In the genomic region with DNA sequence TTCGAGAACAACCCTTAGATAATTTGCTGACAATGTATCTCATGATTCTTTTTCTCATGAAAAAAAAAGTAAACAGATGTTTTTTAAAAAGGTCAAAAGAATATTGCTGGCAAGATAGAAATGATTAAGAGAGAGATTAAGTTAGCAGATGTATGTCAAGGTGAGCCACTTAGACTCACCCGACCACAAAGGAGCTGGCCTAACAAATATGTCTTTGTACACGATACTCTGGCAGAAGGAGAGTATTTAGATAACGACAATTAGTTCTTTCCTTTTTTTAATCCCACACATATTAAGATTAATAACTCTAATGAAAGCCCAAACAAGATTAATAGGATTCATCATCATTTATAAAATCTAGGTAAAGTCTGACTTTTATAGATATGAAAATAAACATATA, we compare ENCODE assay signal across 16 cellular contexts.
A peak's percentile ranks its signal among the peaks of the same experiment; 100 is the strongest.
DNase-seq lines count a peak whose midpoint lies in the region; ATAC-seq, FAIRE-seq and TF ChIP-seq lines count a peak whose summit lies in the region.
"Had no signal": no experiment of that assay in that cellular context is flagged by ENCODE, and none has a peak within 500 bp of the region (broad histone marks: within the 10 kb centered on the region; RNA-seq: fewer than 3 reads in every experiment).

No MANE protein-coding gene starts in this region.

- dilution Hi-C loops in mammary epithelial cell (cut with HindIII; ENCODE audit: low sequenced_read_pairs): no loop called here

- no peak overlapping the region for H3K4me2 ChIP-seq in mammary epithelial cell (ENCODE audit: insufficient read depth, low read depth, low read length)
- H3K4me2 ChIP-seq: BLaER1 had no signal

- DNase-seq in mammary epithelial cell (peak; percentile 4), breast epithelium (ENCODE audit: low spot score in 2 of 2) (no peak), NCI-H82 treated with DMSO at 0.1 percent for 48 hours (lab: John Stamatoyannopoulos, UW; ENCODE audit: unreplicated experiment) (peak; percentile 33), hepatic stellate cell (ENCODE audit: low spot score) (no peak), GOT3 (lab: John Stamatoyannopoulos, UW) (no peak)
- DNase-seq: 8988T; CD4-positive, alpha-beta memory T cell; DMS79 treated with DMSO at 0.1 percent for 48 hours; GF-D8; H9 had no signal

- no peak overlapping the region for H2AFZ ChIP-seq in mammary epithelial cell (ENCODE audit: low read depth, low read length)

- intact Hi-C loops in mammary epithelial cell (cut with micrococcal nuclease): no loop called here
- intact Hi-C loops in breast epithelium (cut with DNase I; ENCODE audit: low total_unique reads): no loop called here

- H3K9me3 ChIP-seq in mammary epithelial cell (replicated peaks; ENCODE audit: insufficient read depth, low read length) (no peaks in the 10 kb centered on the region), breast epithelium (no peaks in the 10 kb centered on the region)
- H3K9me3 ChIP-seq: BLaER1 had no signal

- H3K27ac ChIP-seq in mammary epithelial cell (ENCODE audit: insufficient read depth, low read depth, low read length): no peak overlapping the region
- H3K27ac ChIP-seq in breast epithelium: no peak overlapping the region
- H3K27ac ChIP-seq: BLaER1, HL-60 had no signal

- no peak overlapping the region for H3K9ac ChIP-seq in mammary epithelial cell (ENCODE audit: insufficient read depth, low read length)
- H3K9ac ChIP-seq: BLaER1 had no signal

- ATAC-seq in HG02870 (IDR thresholded peaks at IDR 0.05; ENCODE audit: unreplicated experiment) (no peak), HG02759 (IDR thresholded peaks at IDR 0.05; ENCODE audit: unreplicated experiment) (no peak)

- no peak overlapping the region for H3K4me3 ChIP-seq in mammary epithelial cell (replicated peaks in 1 of 3; ENCODE audit: insufficient read depth in 1 of 3, low read depth in 2 of 3, low read length in 3 of 3)
- H3K4me3 ChIP-seq in breast epithelium: no peak overlapping the region
- H3K4me3 ChIP-seq: BLaER1 had no signal

- TF ChIP-seq POLR2A in breast epithelium (IDR thresholded peaks at IDR 0.05): no peak

- no peaks in the 10 kb centered on the region for H3K36me3 ChIP-seq in mammary epithelial cell (ENCODE audit: insufficient read depth, low read length)
- H3K36me3 ChIP-seq in breast epithelium: no peaks in the 10 kb centered on the region

- H3K79me2 ChIP-seq in mammary epithelial cell (ENCODE audit: insufficient read depth, low read length): no peaks in the 10 kb centered on the region

- no peaks in the 10 kb centered on the region for H4K20me1 ChIP-seq in mammary epithelial cell (ENCODE audit: insufficient read depth, low read length)
- H4K20me1 ChIP-seq: BLaER1 had no signal

- in situ Hi-C loops in mammary epithelial cell (cut with MboI; ENCODE audit: low sequenced_read_pairs in 2 of 2): no loop called here

- H3K4me1 ChIP-seq in mammary epithelial cell (ENCODE audit: insufficient read depth, low read length) (no peaks in the 10 kb centered on the region), breast epithelium (no peaks in the 10 kb centered on the region)
- H3K4me1 ChIP-seq: BLaER1 had no signal

- FAIRE-seq in islet of Langerhans (lab: Jason Lieb, UNC): peak; percentile 9
- FAIRE-seq: H1 had no signal

- H3K27me3 ChIP-seq in mammary epithelial cell (ENCODE audit: insufficient read depth, low read length) (no peaks in the 10 kb centered on the region), breast epithelium (no peaks in the 10 kb centered on the region)
- H3K27me3 ChIP-seq: BLaER1 had no signal

- 62% methylated on average over 4 of the region's 4 CpGs for WGBS in mammary epithelial cell (ENCODE audit: low coverage, missing lambda C conversion rate)

- CTCF ChIA-PET in mammary epithelial cell (lab: Charles Lee; ENCODE audit: low non-redundant PET): no interaction called here

- TF ChIP-seq CTCF in mammary epithelial cell (conservative IDR thresholded peaks at IDR 0.05 in 1 of 2, IDR thresholded peaks at IDR 0.05 in 1 of 2; ENCODE audit: extremely low read depth in 1 of 2, insufficient read depth in 1 of 2, low read depth in 1 of 2, low read length in 2 of 2) (no peak), breast epithelium (IDR thresholded peaks at IDR 0.05) (no peak)

- BruUV-seq in mammary epithelial cell (replicated peaks; lab: Mats Ljungman, UMichigan): no TSS peak

Comparison
In these comparisons a context has a peak if more than half of its experiments do, and no peak if none do; other contexts are left out.
1. DNase-seq: peak in mammary epithelial cell (single experiment) and NCI-H82 treated with DMSO at 0.1 percent for 48 hours (single experiment); none in breast epithelium (0 of 2), hepatic stellate cell (single experiment) and GOT3 (single experiment).